ENCODE assay signal across 8 cellular contexts in the genomic region with DNA sequence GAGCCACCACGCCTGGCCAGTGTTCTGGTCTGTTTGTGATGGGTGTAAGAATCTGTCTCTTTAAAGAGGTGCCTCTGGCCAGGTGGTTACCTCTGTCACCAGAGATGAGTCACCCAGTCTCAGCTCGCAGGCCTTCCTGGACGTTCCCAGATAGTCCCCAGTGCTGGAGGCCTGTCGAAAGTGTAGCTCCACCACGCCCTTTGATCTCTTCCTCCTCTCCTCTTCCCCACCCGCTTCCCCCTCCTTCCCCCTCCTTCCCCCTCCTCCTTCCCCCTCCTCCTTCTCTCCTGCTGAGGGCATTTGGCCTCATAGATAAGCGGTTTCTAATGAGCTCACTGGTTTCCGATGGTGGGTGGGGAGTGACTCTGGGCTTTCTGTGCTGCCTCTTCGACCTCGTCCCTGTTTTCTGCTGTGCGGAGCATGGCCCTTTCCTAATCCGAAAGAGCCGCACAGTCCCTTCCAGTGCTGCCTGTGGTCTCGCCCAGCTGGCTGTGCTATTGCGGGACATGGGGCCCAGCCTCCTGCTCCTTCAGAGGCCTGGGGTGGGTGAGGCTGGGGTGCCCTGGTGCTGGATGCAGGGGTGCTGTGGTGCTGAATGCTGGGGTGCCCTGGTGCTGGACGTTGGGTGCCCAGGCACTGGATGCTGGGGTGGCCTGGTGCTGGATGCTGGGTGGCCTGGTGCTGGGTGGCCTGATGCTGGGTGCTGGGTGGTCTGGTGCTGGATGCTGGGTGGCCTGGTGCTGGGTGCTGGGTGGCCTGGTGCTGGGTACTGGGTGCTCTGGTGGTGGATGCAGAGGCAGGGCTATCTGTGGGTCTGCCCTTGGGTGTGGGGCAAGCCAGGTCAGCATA. TPM values are rescaled to one million over a fixed set of nuclear protein-coding genes. Genes with fewer than 3 reads are reported as not detected.
DNase-seq lines count a peak whose midpoint lies in the region; ATAC-seq and TF ChIP-seq lines count a peak whose summit lies in the region.

No MANE protein-coding gene starts in this region.

- TF ChIP-seq CTCF in left ventricle myocardium inferior (IDR thresholded peaks at IDR 0.05; ENCODE audit: borderline replicate concordance): no peak
- no peak for TF ChIP-seq CTCF in suprapubic skin (IDR thresholded peaks at IDR 0.05)
- no peak for TF ChIP-seq CTCF in ascending aorta (IDR thresholded peaks at IDR 0.05)

- peaks cover 69 to 99% (median 87%) of the 10 kb centered on the region in 11 experiments for H4K20me1 ChIP-seq in BLaER1 treated with 17β-estradiol and CSF1 and Interleukin-3, amounts not matched to agents 10 nM and 100 nM

- ATAC-seq in HG02759 (IDR thresholded peaks at IDR 0.05; ENCODE audit: unreplicated experiment): peak; percentile 42

- no peaks in the 10 kb centered on the region for H3K9me3 ChIP-seq in BLaER1 treated with 17β-estradiol and CSF1 and Interleukin-3, amounts not matched to agents 10 nM and 100 nM (replicated peaks in 1 of 11)
- H3K9me3 ChIP-seq in left ventricle myocardium inferior (replicated peaks): no peaks in the 10 kb centered on the region
- no peaks in the 10 kb centered on the region for H3K9me3 ChIP-seq in suprapubic skin
- H3K9me3 ChIP-seq in ascending aorta: no peaks in the 10 kb centered on the region

- no peak for TF ChIP-seq POLR2A in suprapubic skin (IDR thresholded peaks at IDR 0.05)

- peaks cover 20 to 42% (median 34%) of the 10 kb centered on the region in 10 experiments for H3K4me1 ChIP-seq in BLaER1 treated with 17β-estradiol and CSF1 and Interleukin-3, amounts not matched to agents 10 nM and 100 nM
- peaks cover 68% of the 10 kb centered on the region for H3K4me1 ChIP-seq in left ventricle myocardium inferior
- peaks cover 39% of the 10 kb centered on the region for H3K4me1 ChIP-seq in suprapubic skin
- no peaks in the 10 kb centered on the region for H3K4me1 ChIP-seq in ascending aorta

- 37% methylated on average over 14 of the region's 16 CpGs for WGBS in suprapubic skin

- H3K36me3 ChIP-seq in BLaER1 treated with 17β-estradiol and CSF1 and Interleukin-3, amounts not matched to agents 10 nM and 100 nM: peaks cover 0 to 17% (median 0%) of the 10 kb centered on the region in 11 experiments; a peak in 4 of 22 replicates
- H3K36me3 ChIP-seq in left ventricle myocardium inferior: no peaks in the 10 kb centered on the region
- no peaks in the 10 kb centered on the region for H3K36me3 ChIP-seq in suprapubic skin
- H3K36me3 ChIP-seq in ascending aorta: no peaks in the 10 kb centered on the region

- H3K27me3 ChIP-seq in BLaER1 treated with 17β-estradiol and CSF1 and Interleukin-3, amounts not matched to agents 10 nM and 100 nM: no peaks in the 10 kb centered on the region
- no peaks in the 10 kb centered on the region for H3K27me3 ChIP-seq in left ventricle myocardium inferior (ENCODE audit: low read depth)
- H3K27me3 ChIP-seq in suprapubic skin: no peaks in the 10 kb centered on the region
- no peaks in the 10 kb centered on the region for H3K27me3 ChIP-seq in ascending aorta

- peak overlapping the region; percentile 66 to 91 (median 83) for H3K4me2 ChIP-seq in BLaER1 treated with 17β-estradiol and CSF1 and Interleukin-3, amounts not matched to agents 10 nM and 100 nM

- no peak overlapping the region for H3K4me3 ChIP-seq in BLaER1 treated with 17β-estradiol and CSF1 and Interleukin-3, amounts not matched to agents 10 nM and 100 nM
- no peak overlapping the region for H3K4me3 ChIP-seq in left ventricle myocardium inferior
- H3K4me3 ChIP-seq in suprapubic skin: no peak overlapping the region
- no peak overlapping the region for H3K4me3 ChIP-seq in ascending aorta

- peak overlapping the region in 9 of 11 experiments; percentile 31 to 68 (median 51); a peak in 14 of 22 replicates for H3K9ac ChIP-seq in BLaER1 treated with 17β-estradiol and CSF1 and Interleukin-3, amounts not matched to agents 10 nM and 100 nM

- H3K27ac ChIP-seq in BLaER1 treated with 17β-estradiol and CSF1 and Interleukin-3, amounts not matched to agents 10 nM and 100 nM: peak overlapping the region in 5 of 11 experiments; percentile 12 to 54 (median 46); a peak in 8 of 22 replicates
- H3K27ac ChIP-seq in left ventricle myocardium inferior (replicated peaks) (peak overlapping the region; percentile 59), suprapubic skin (peak overlapping the region; percentile 5), ascending aorta (no peak overlapping the region)

- peak; percentile 45 for DNase-seq in activated CD4-positive, alpha-beta T cell treated with anti-CD3 and anti-CD28 coated beads for 48 hours
- no peak for DNase-seq in left ventricle myocardium inferior
- no peak for DNase-seq in suprapubic skin (ENCODE audit: low spot score in 2 of 2)
- no peak for DNase-seq in ascending aorta (ENCODE audit: low spot score in 2 of 2)
- DNase-seq in NAMALWA (ENCODE audit: low spot score): no peak
- DNase-seq in AG08395 (ENCODE audit: low spot score): no peak

- intact Hi-C loops in left ventricle myocardium inferior (cut with micrococcal nuclease) (no loop called here), ascending aorta (cut with DNase I) (no loop called here)

- TF ChIP-seq EP300 in suprapubic skin (IDR thresholded peaks at IDR 0.05): no peak

RNA-seq across cellular contexts. Expression of gene AGPAT3, which starts 19.2 kb away (rescaled TPM):
- total RNA-seq in left ventricle myocardium inferior: 79.6 TPM
- 10 to 100 TPM; 61.0 to 77.9 (median 69.4) TPM for total RNA-seq in suprapubic skin
- total RNA-seq in ascending aorta: 65.9 TPM

Comparison
In these comparisons a context has a peak if more than half of its experiments do, and no peak if none do; other contexts are left out.
1. H3K27ac ChIP-seq: peak in left ventricle myocardium inferior (single experiment) and suprapubic skin (single experiment); none in ascending aorta (0 of 2).